In the genomic region with DNA sequence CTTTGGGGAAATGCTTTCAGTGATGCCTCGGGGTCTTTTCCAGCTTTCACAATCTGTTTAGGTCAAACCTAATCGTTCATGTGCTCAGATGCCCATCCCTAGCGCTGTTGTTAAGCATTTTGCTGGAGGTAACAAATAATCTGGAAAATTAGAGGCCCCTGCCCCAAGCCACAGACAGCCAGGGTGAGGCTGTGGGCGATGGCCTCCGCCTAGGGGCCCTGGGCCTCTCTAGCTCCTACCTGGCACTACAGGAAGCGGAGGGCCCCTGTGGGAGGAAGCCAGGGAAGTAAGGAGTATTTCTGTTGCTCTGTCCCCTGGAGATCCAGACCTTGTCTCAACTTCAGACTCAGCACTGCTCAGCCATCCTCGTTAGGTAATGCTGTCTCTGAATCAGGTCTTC, we compare ENCODE assay signal across 23 cellular contexts. TPM values are rescaled to one million over a fixed set of nuclear protein-coding genes. Genes with fewer than 3 reads are reported as not detected.
DNase-seq lines count a peak whose midpoint lies in the region; ATAC-seq, FAIRE-seq and TF ChIP-seq lines count a peak whose summit lies in the region.
"Had no signal": no experiment of that assay in that cellular context is flagged by ENCODE, and none has a peak within 500 bp of the region (broad histone marks: within the 10 kb centered on the region; RNA-seq: fewer than 3 reads in every experiment).

No MANE protein-coding gene starts in this region.

- DNase-seq in activated CD4-positive, alpha-beta memory T cell treated with anti-CD3 and anti-CD28 coated beads for 36 hours: no peak
- DNase-seq in activated CD4-positive, alpha-beta memory T cell treated with anti-CD3 and anti-CD28 coated beads, Interleukin-2, amount 10 ng/mL, durations not matched to agents 7 days and 5 days: no peak
- no peak for DNase-seq in natural killer cell treated with Interleukin-12 subunit alpha and Interleukin-12 subunit beta and Interleukin-15 and Interleukin-18, amount 100 ng/mL, for 72 hours (ENCODE audit: low spot score)
- DNase-seq in vagina (ENCODE audit: extremely low spot score in 2 of 2) (no peak), GM19239 (ENCODE audit: insufficient read length, low spot score) (no peak), HT-29 (ENCODE audit: low spot score) (no peak)
- DNase-seq: ACHN; C1 segment of cervical spinal cord; CD8-positive, alpha-beta T cell; KG1; NCI-H1694 treated with DMSO at 0.1 percent for 48 hours; NCI-H2081 treated with DMSO at 0.1 percent for 48 hours; NCI-H2171 treated with DMSO at 0.1 percent for 48 hours; NCI-H526 treated with DMSO at 0.1 percent for 48 hours; OCI-M1; Right ventricle myocardium superior had no signal

- no peak for ATAC-seq in natural killer cell treated with Interleukin-12 subunit alpha and Interleukin-12 subunit beta and Interleukin-15 and Interleukin-18, amount 100 ng/mL, for 72 hours
- no peak for ATAC-seq in HG02938 (IDR thresholded peaks at IDR 0.05; ENCODE audit: unreplicated experiment)
- ATAC-seq: CD8-positive, alpha-beta T cell had no signal

- H3K4me1 ChIP-seq in duodenal mucosa (ENCODE audit: control insufficient read depth in 1 of 2, insufficient read depth in 2 of 2, low read length in 2 of 2) (peaks cover 74 to 81% of the 10 kb centered on the region in 2 donors), vagina (peaks cover 32% of the 10 kb centered on the region)

- H3K9me3 ChIP-seq in duodenal mucosa (ENCODE audit: control insufficient read depth in 1 of 2, low read length in 2 of 2) (no peaks in the 10 kb centered on the region), vagina (no peaks in the 10 kb centered on the region)

- H3K27ac Mint-ChIP-seq in activated CD4-positive, alpha-beta memory T cell treated with anti-CD3 and anti-CD28 coated beads for 36 hours: peak overlapping the region; percentile 8
- no peak overlapping the region for H3K27ac Mint-ChIP-seq in activated CD4-positive, alpha-beta memory T cell treated with anti-CD3 and anti-CD28 coated beads, Interleukin-2, amount 10 ng/mL, durations not matched to agents 7 days and 5 days
- H3K27ac Mint-ChIP-seq in natural killer cell treated with Interleukin-12 subunit alpha and Interleukin-12 subunit beta and Interleukin-15 and Interleukin-18, amount 100 ng/mL, for 72 hours: peak overlapping the region; percentile 84 to 91
- H3K27ac Mint-ChIP-seq: CD8-positive, alpha-beta T cell had no signal

- intact Hi-C loops in activated CD4-positive, alpha-beta memory T cell treated with anti-CD3 and anti-CD28 coated beads for 36 hours (cut with micrococcal nuclease): no loop called here
- intact Hi-C loops in vagina (cut with DNase I): no loop called here

- no peaks in the 10 kb centered on the region for H3K9me3 Mint-ChIP-seq in activated CD4-positive, alpha-beta memory T cell treated with anti-CD3 and anti-CD28 coated beads for 36 hours
- no peaks in the 10 kb centered on the region for H3K9me3 Mint-ChIP-seq in activated CD4-positive, alpha-beta memory T cell treated with anti-CD3 and anti-CD28 coated beads, Interleukin-2, amount 10 ng/mL, durations not matched to agents 7 days and 5 days
- H3K9me3 Mint-ChIP-seq in natural killer cell treated with Interleukin-12 subunit alpha and Interleukin-12 subunit beta and Interleukin-15 and Interleukin-18, amount 100 ng/mL, for 72 hours: no peaks in the 10 kb centered on the region
- H3K9me3 Mint-ChIP-seq: CD8-positive, alpha-beta T cell had no signal

- TF ChIP-seq POLR2A in vagina (IDR thresholded peaks at IDR 0.05): no peak

- CTCF ChIA-PET in activated CD4-positive, alpha-beta memory T cell treated with anti-CD3 and anti-CD28 coated beads for 36 hours (lab: Charles Lee): no interaction called here
- CTCF ChIA-PET in activated CD4-positive, alpha-beta memory T cell treated with anti-CD3 and anti-CD28 coated beads, Interleukin-2, amount 10 ng/mL, durations not matched to agents 7 days and 5 days (lab: Charles Lee): no interaction called here

- H3K36me3 ChIP-seq in duodenal mucosa (ENCODE audit: control insufficient read depth in 1 of 2, insufficient read depth in 2 of 2, low read length in 2 of 2) (no peaks in the 10 kb centered on the region), vagina (no peaks in the 10 kb centered on the region)

- H3K9ac ChIP-seq in duodenal mucosa (ENCODE audit: low read depth in 1 of 2, low read length in 2 of 2): peak overlapping the region; percentile 61 to 63

- no peak for TF ChIP-seq CTCF in vagina (IDR thresholded peaks at IDR 0.05)

- H3K27ac ChIP-seq in duodenal mucosa (ENCODE audit: low read depth, low read length) (peak overlapping the region; percentile 48), vagina (peak overlapping the region; percentile 79)
- H3K27ac ChIP-seq: 22Rv1 had no signal

- POLR2A ChIA-PET in activated CD4-positive, alpha-beta memory T cell treated with anti-CD3 and anti-CD28 coated beads for 36 hours (lab: Charles Lee): interaction anchor here (1.5 to 1.8 kb wide), 3 partner anchors 10 to 13 kb away, joined by 4 to 6 read pairs (median 5); no protein-coding TSS in a partner anchor
- POLR2A ChIA-PET in activated CD4-positive, alpha-beta memory T cell treated with anti-CD3 and anti-CD28 coated beads, Interleukin-2, amount 10 ng/mL, durations not matched to agents 7 days and 5 days (lab: Charles Lee): interaction anchor here (1.0 to 7.3 kb wide), 6 partner anchors 11 to 33 kb away, joined by 3 to 82 read pairs (median 6); a partner anchor contains a TSS

- no peaks in the 10 kb centered on the region for H3K27me3 ChIP-seq in duodenal mucosa (ENCODE audit: control insufficient read depth in 1 of 2, insufficient read depth in 2 of 2, low read length in 2 of 2)
- no peaks in the 10 kb centered on the region for H3K27me3 ChIP-seq in vagina

- H3K27me3 Mint-ChIP-seq in activated CD4-positive, alpha-beta memory T cell treated with anti-CD3 and anti-CD28 coated beads for 36 hours: no peaks in the 10 kb centered on the region
- no peaks in the 10 kb centered on the region for H3K27me3 Mint-ChIP-seq in activated CD4-positive, alpha-beta memory T cell treated with anti-CD3 and anti-CD28 coated beads, Interleukin-2, amount 10 ng/mL, durations not matched to agents 7 days and 5 days
- H3K27me3 Mint-ChIP-seq in natural killer cell treated with Interleukin-12 subunit alpha and Interleukin-12 subunit beta and Interleukin-15 and Interleukin-18, amount 100 ng/mL, for 72 hours: no peaks in the 10 kb centered on the region

- no peak for FAIRE-seq in GM19239 (lab: Jason Lieb, UNC)
- FAIRE-seq: G401.6, GM12892, GM18507, H54 had no signal

- H3K4me1 Mint-ChIP-seq in activated CD4-positive, alpha-beta memory T cell treated with anti-CD3 and anti-CD28 coated beads for 36 hours (ENCODE audit: low read depth): peaks cover 27% of the 10 kb centered on the region
- peaks cover 36% of the 10 kb centered on the region for H3K4me1 Mint-ChIP-seq in activated CD4-positive, alpha-beta memory T cell treated with anti-CD3 and anti-CD28 coated beads, Interleukin-2, amount 10 ng/mL, durations not matched to agents 7 days and 5 days
- peaks cover 33 to 34% of the 10 kb centered on the region in 2 donors for H3K4me1 Mint-ChIP-seq in natural killer cell treated with Interleukin-12 subunit alpha and Interleukin-12 subunit beta and Interleukin-15 and Interleukin-18, amount 100 ng/mL, for 72 hours (ENCODE audit: low read depth in 2 of 2)

- H3K4me3 ChIP-seq in duodenal mucosa (ENCODE audit: low read depth in 1 of 2, low read length in 2 of 2) (no peak overlapping the region), vagina (no peak overlapping the region)

- H3K4me3 Mint-ChIP-seq in activated CD4-positive, alpha-beta memory T cell treated with anti-CD3 and anti-CD28 coated beads for 36 hours: no peak overlapping the region
- no peak overlapping the region for H3K4me3 Mint-ChIP-seq in activated CD4-positive, alpha-beta memory T cell treated with anti-CD3 and anti-CD28 coated beads, Interleukin-2, amount 10 ng/mL, durations not matched to agents 7 days and 5 days
- no peak overlapping the region for H3K4me3 Mint-ChIP-seq in natural killer cell treated with Interleukin-12 subunit alpha and Interleukin-12 subunit beta and Interleukin-15 and Interleukin-18, amount 100 ng/mL, for 72 hours
- H3K4me3 Mint-ChIP-seq: CD8-positive, alpha-beta T cell had no signal

- no peaks in the 10 kb centered on the region for H3K36me3 Mint-ChIP-seq in activated CD4-positive, alpha-beta memory T cell treated with anti-CD3 and anti-CD28 coated beads for 36 hours
- no peaks in the 10 kb centered on the region for H3K36me3 Mint-ChIP-seq in activated CD4-positive, alpha-beta memory T cell treated with anti-CD3 and anti-CD28 coated beads, Interleukin-2, amount 10 ng/mL, durations not matched to agents 7 days and 5 days (ENCODE audit: low read depth)
- H3K36me3 Mint-ChIP-seq in natural killer cell treated with Interleukin-12 subunit alpha and Interleukin-12 subunit beta and Interleukin-15 and Interleukin-18, amount 100 ng/mL, for 72 hours: no peaks in the 10 kb centered on the region
- H3K36me3 Mint-ChIP-seq: CD8-positive, alpha-beta T cell had no signal

RNA-seq across cellular contexts. Expression of a gene that starts 12.5 kb away (rescaled TPM):
- total RNA-seq in activated CD4-positive, alpha-beta memory T cell treated with anti-CD3 and anti-CD28 coated beads for 36 hours: 100 to 1,000 TPM; 172 to 182 TPM
- total RNA-seq in activated CD4-positive, alpha-beta memory T cell treated with anti-CD3 and anti-CD28 coated beads, Interleukin-2, amount 10 ng/mL, durations not matched to agents 7 days and 5 days: 100 to 1,000 TPM in 1 of 2 experiments, 10 to 100 TPM in 1; 96.4 to 100 TPM
- 10 to 100 TPM; 44.5 to 52.5 TPM for total RNA-seq in natural killer cell treated with Interleukin-12 subunit alpha and Interleukin-12 subunit beta and Interleukin-15 and Interleukin-18, amount 100 ng/mL, for 72 hours
- total RNA-seq in vagina: 213 TPM
- total RNA-seq in HT-29 (2014; rRNA removed; shearing (Covaris generic)): 51.5 and 61.8 TPM in 2 replicates
